Comparison of ENCODE assay signal across 14 cellular contexts in genomic region chr2:143254108-143254507, GRCh38.
DNase-seq lines count a peak whose midpoint lies in the region; ATAC-seq and TF ChIP-seq lines count a peak whose summit lies in the region.
"Had no signal": no experiment of that assay in that cellular context is flagged by ENCODE, and none has a peak within 500 bp of the region (broad histone marks: within the 10 kb centered on the region; RNA-seq: fewer than 3 reads in every experiment).

No MANE protein-coding gene starts in this region.

- ATAC-seq in naive thymus-derived CD8-positive, alpha-beta T cell = peak; percentile 39 to 67
- ATAC-seq: gastroesophageal sphincter, HepG2, right lobe of liver, Right ventricle myocardium inferior had no signal

- H3K4me3 Mint-ChIP-seq in IgD-negative memory B cell = peak overlapping the region in 1 of 4 donors; percentile 2
- peak overlapping the region; percentile 3 to 66 (median 54) for H3K4me3 Mint-ChIP-seq in naive thymus-derived CD8-positive, alpha-beta T cell

- H3K4me1 Mint-ChIP-seq in IgD-negative memory B cell = peaks cover 47 to 62% (median 48%) of the 10 kb centered on the region in 3 donors
- peaks cover 26 to 79% (median 70%) of the 10 kb centered on the region in 4 donors for H3K4me1 Mint-ChIP-seq in naive thymus-derived CD8-positive, alpha-beta T cell

- TF ChIP-seq CTCF in GM10248 (IDR thresholded peaks at IDR 0.05; ENCODE audit: control extremely low read depth, extremely low read depth, low read depth, missing control alignments) = no peak

- peak; percentile 11 for DNase-seq in activated CD8-positive, alpha-beta memory T cell treated with anti-CD3 and anti-CD28 coated beads, Interleukin-2, amount 50 U/mL, for 1 hour (ENCODE audit: extremely low read depth)
- no peak for DNase-seq in activated CD8-positive, alpha-beta memory T cell treated with anti-CD3 and anti-CD28 coated beads, Interleukin-2, amount 50 U/mL, for 48 hours
- peak; percentile 22 for DNase-seq in activated CD8-positive, alpha-beta memory T cell treated with anti-CD3 and anti-CD28 coated beads, Interleukin-2, amount 50 U/mL, for 4 hours
- DNase-seq in naive thymus-derived CD8-positive, alpha-beta T cell = peak in 4 of 10 donors; percentile 12 to 35 (median 23)
- DNase-seq in SKM-1 treated with dmso at 0.1 percent for 144 hours (lab: John Stamatoyannopoulos, UW; ENCODE audit: unreplicated experiment) = no peak
- DNase-seq in GM10248 (ENCODE audit: extremely low spot score) = no peak
- DNase-seq in A172 (ENCODE audit: low spot score) = no peak
- DNase-seq: Calu3, NCI-H1092 treated with DMSO at 0.1 percent for 48 hours, right lobe of liver had no signal

- POLR2A ChIA-PET in naive thymus-derived CD8-positive, alpha-beta T cell (lab: Charles Lee) = no interaction called here
- POLR2A ChIA-PET in GM10248 (lab: Yijun Ruan, JAX) = no interaction called here

- CTCF ChIA-PET in GM10248 (lab: Yijun Ruan, JAX) = no interaction called here

- H3K27ac Mint-ChIP-seq in IgD-negative memory B cell = peak overlapping the region in 2 of 3 donors; percentile 24 to 88
- peak overlapping the region in 9 of 10 donors; percentile 81 to 99 (median 88) for H3K27ac Mint-ChIP-seq in naive thymus-derived CD8-positive, alpha-beta T cell

- no peaks in the 10 kb centered on the region for H3K36me3 Mint-ChIP-seq in IgD-negative memory B cell
- H3K36me3 Mint-ChIP-seq in naive thymus-derived CD8-positive, alpha-beta T cell = peaks cover 6 to 22% (median 15%) of the 10 kb centered on the region in 3 donors

- H3K27me3 Mint-ChIP-seq in IgD-negative memory B cell = no peaks in the 10 kb centered on the region
- H3K27me3 Mint-ChIP-seq in naive thymus-derived CD8-positive, alpha-beta T cell = no peaks in the 10 kb centered on the region

- no peaks in the 10 kb centered on the region for H3K9me3 Mint-ChIP-seq in IgD-negative memory B cell
- H3K9me3 Mint-ChIP-seq in naive thymus-derived CD8-positive, alpha-beta T cell = peaks cover 0 to 2% (median 0%) of the 10 kb centered on the region in 9 donors

Comparison
In these comparisons a context has a peak if more than half of its experiments do, and no peak if none do; other contexts are left out.
1. DNase-seq: peak in activated CD8-positive, alpha-beta memory T cell treated with anti-CD3 and anti-CD28 coated beads, Interleukin-2, amount 50 U/mL, for 1 hour (single experiment) and activated CD8-positive, alpha-beta memory T cell treated with anti-CD3 and anti-CD28 coated beads, Interleukin-2, amount 50 U/mL, for 4 hours (single experiment); none in activated CD8-positive, alpha-beta memory T cell treated with anti-CD3 and anti-CD28 coated beads, Interleukin-2, amount 50 U/mL, for 48 hours (single experiment), SKM-1 treated with dmso at 0.1 percent for 144 hours (single experiment), GM10248 (single experiment) and A172 (single experiment).